In genomic region chr11:2002042-2002776, GRCh38 we compare ENCODE assay signal across 24 cellular contexts. TPM values are rescaled to one million over a fixed set of nuclear protein-coding genes. Genes with fewer than 3 reads are reported as not detected.
DNase-seq lines count a peak whose midpoint lies in the region; ATAC-seq, FAIRE-seq and TF ChIP-seq lines count a peak whose summit lies in the region.
"Had no signal": no experiment of that assay in that cellular context is flagged by ENCODE, and none has a peak within 500 bp of the region (broad histone marks: within the 10 kb centered on the region; RNA-seq: fewer than 3 reads in every experiment).

No MANE protein-coding gene starts in this region.

- H3K4me2 ChIP-seq in PC-3 (ENCODE audit: low read length), result no peak overlapping the region
- H3K4me2 ChIP-seq in endothelial cell of umbilical vein (ENCODE audit: insufficient read depth, low read length), result no peak overlapping the region

- intact Hi-C loops in PC-3 (cut with micrococcal nuclease) (no loop called here), endothelial cell of umbilical vein (cut with micrococcal nuclease) (no loop called here)

- no peaks in the 10 kb centered on the region for H3K9me2 ChIP-seq in PC-3 (replicated peaks; ENCODE audit: low read length)

- H2AFZ ChIP-seq in PC-3 (ENCODE audit: low read length) (no peak overlapping the region), endothelial cell of umbilical vein (ENCODE audit: low read depth, low read length) (no peak overlapping the region)

- H3K9me3 ChIP-seq in PC-3 (ENCODE audit: low read length) (no peaks in the 10 kb centered on the region), endothelial cell of umbilical vein (replicated peaks; ENCODE audit: control insufficient read depth, insufficient read depth, low read length) (no peaks in the 10 kb centered on the region)
- H3K9me3 ChIP-seq: adrenal gland, breast epithelium, suprapubic skin, uterus had no signal

- H3K9me3 Mint-ChIP-seq in activated naive CD8-positive, alpha-beta T cell treated with anti-CD3 and anti-CD28 coated beads, Interleukin-2, amount 10 ng/mL, durations not matched to agents 7 days and 5 days, result no peaks in the 10 kb centered on the region
- no peaks in the 10 kb centered on the region for H3K9me3 Mint-ChIP-seq in activated naive CD8-positive, alpha-beta T cell treated with anti-CD3 and anti-CD28 coated beads for 36 hours
- no peaks in the 10 kb centered on the region for H3K9me3 Mint-ChIP-seq in stimulated activated effector memory CD8-positive, alpha-beta T cell treated with anti-CD3 and anti-CD28 coated beads, Interleukin-12 subunit alpha, Interleukin-12 subunit beta, amount 100 ng/mL, for 72 hours
- H3K9me3 Mint-ChIP-seq: CD14-positive monocyte had no signal

- TF ChIP-seq POLR2A in endothelial cell of umbilical vein (IDR thresholded peaks at IDR 0.05; ENCODE audit: low read depth, low read length), result no peak

- CTCF ChIA-PET in PC-3 (lab: Charles Lee), result interaction anchor here (0.8 to 1.2 kb wide), 2 partner anchors 120 to 149 kb away, joined by 3 to 6 read pairs; no protein-coding TSS in a partner anchor
- CTCF ChIA-PET in endothelial cell of umbilical vein (lab: Charles Lee), result interaction anchor here (0.9 to 4.9 kb wide), 18 partner anchors 54 to 455 kb away, joined by 3 to 126 read pairs (median 6); partner anchors contain the start of genes MRPL23, SYT8 and TNNI2

- peak; percentile 43 for ATAC-seq in activated naive CD8-positive, alpha-beta T cell treated with anti-CD3 and anti-CD28 coated beads, Interleukin-2, amount 10 ng/mL, durations not matched to agents 7 days and 5 days (ENCODE audit: low read depth)
- ATAC-seq in PC-3 (peak; percentile 41), HG03442 (IDR thresholded peaks at IDR 0.05; ENCODE audit: unreplicated experiment) (no peak), GM21717 (IDR thresholded peaks at IDR 0.05; ENCODE audit: unreplicated experiment) (no peak)
- ATAC-seq in stimulated activated effector memory CD8-positive, alpha-beta T cell treated with anti-CD3 and anti-CD28 coated beads, Interleukin-12 subunit alpha, Interleukin-12 subunit beta, amount 100 ng/mL, for 72 hours, result peak; percentile 57

- no peaks in the 10 kb centered on the region for H3K9me1 ChIP-seq in endothelial cell of umbilical vein (replicated peaks; ENCODE audit: control insufficient read depth, extremely low read depth, insufficient read depth, low read length)

- H3K27ac ChIP-seq in PC-3 (ENCODE audit: low read length) (no peak overlapping the region), endothelial cell of umbilical vein (ENCODE audit: insufficient read depth, low read depth, low read length) (no peak overlapping the region)
- H3K27ac ChIP-seq: adrenal gland, breast epithelium, suprapubic skin, uterus had no signal

- H3K27me3 Mint-ChIP-seq in activated naive CD8-positive, alpha-beta T cell treated with anti-CD3 and anti-CD28 coated beads, Interleukin-2, amount 10 ng/mL, durations not matched to agents 7 days and 5 days, result no peaks in the 10 kb centered on the region
- no peaks in the 10 kb centered on the region for H3K27me3 Mint-ChIP-seq in activated naive CD8-positive, alpha-beta T cell treated with anti-CD3 and anti-CD28 coated beads for 36 hours

- BruUV-seq in PC-3 (replicated peaks; lab: Mats Ljungman, UMichigan), result no TSS peak
- BruUV-seq in endothelial cell of umbilical vein (replicated peaks; lab: Mats Ljungman, UMichigan), result no TSS peak

- no peak overlapping the region for H3K27ac Mint-ChIP-seq in activated naive CD8-positive, alpha-beta T cell treated with anti-CD3 and anti-CD28 coated beads, Interleukin-2, amount 10 ng/mL, durations not matched to agents 7 days and 5 days
- no peak overlapping the region for H3K27ac Mint-ChIP-seq in activated naive CD8-positive, alpha-beta T cell treated with anti-CD3 and anti-CD28 coated beads for 36 hours
- H3K27ac Mint-ChIP-seq in stimulated activated effector memory CD8-positive, alpha-beta T cell treated with anti-CD3 and anti-CD28 coated beads, Interleukin-12 subunit alpha, Interleukin-12 subunit beta, amount 100 ng/mL, for 72 hours, result no peak overlapping the region
- H3K27ac Mint-ChIP-seq: CD14-positive monocyte had no signal

- H3K36me3 Mint-ChIP-seq in activated naive CD8-positive, alpha-beta T cell treated with anti-CD3 and anti-CD28 coated beads, Interleukin-2, amount 10 ng/mL, durations not matched to agents 7 days and 5 days, result no peaks in the 10 kb centered on the region
- H3K36me3 Mint-ChIP-seq in activated naive CD8-positive, alpha-beta T cell treated with anti-CD3 and anti-CD28 coated beads for 36 hours, result no peaks in the 10 kb centered on the region
- no peaks in the 10 kb centered on the region for H3K36me3 Mint-ChIP-seq in stimulated activated effector memory CD8-positive, alpha-beta T cell treated with anti-CD3 and anti-CD28 coated beads, Interleukin-12 subunit alpha, Interleukin-12 subunit beta, amount 100 ng/mL, for 72 hours
- H3K36me3 Mint-ChIP-seq: CD14-positive monocyte had no signal

- dilution Hi-C loops in endothelial cell of umbilical vein (cut with MboI; ENCODE audit: extremely low pct_ligation_motif_present, low sequenced_read_pairs), result no loop called here

- H3K36me3 ChIP-seq in PC-3 (ENCODE audit: low read depth, low read length) (no peaks in the 10 kb centered on the region), endothelial cell of umbilical vein (ENCODE audit: control insufficient read depth in 2 of 2, extremely low read depth in 1 of 2, insufficient read depth in 2 of 2, low read length in 2 of 2) (no peaks in the 10 kb centered on the region)
- H3K36me3 ChIP-seq: adrenal gland, breast epithelium, suprapubic skin, uterus had no signal

- H3K27me3 ChIP-seq in PC-3 (ENCODE audit: low read length) (no peaks in the 10 kb centered on the region), endothelial cell of umbilical vein (ENCODE audit: control insufficient read depth in 2 of 2, insufficient read depth in 2 of 2, low read length in 2 of 2) (no peaks in the 10 kb centered on the region)
- H3K27me3 ChIP-seq: adrenal gland, breast epithelium, suprapubic skin, uterus had no signal

- H3F3A ChIP-seq in PC-3 (ENCODE audit: low read length, unreplicated experiment), result no peaks in the 10 kb centered on the region

- no peak for DNase-seq in activated naive CD8-positive, alpha-beta T cell treated with anti-CD3 and anti-CD28 coated beads, Interleukin-2, amount 10 ng/mL, durations not matched to agents 7 days and 5 days
- no peak for DNase-seq in activated naive CD8-positive, alpha-beta T cell treated with anti-CD3 and anti-CD28 coated beads for 36 hours
- DNase-seq in PC-3, result no peak
- DNase-seq in endothelial cell of umbilical vein (ENCODE audit: low read depth, low spot score), result no peak
- DNase-seq in stimulated activated effector memory CD8-positive, alpha-beta T cell treated with anti-CD3 and anti-CD28 coated beads, Interleukin-12 subunit alpha, Interleukin-12 subunit beta, amount 100 ng/mL, for 72 hours (ENCODE audit: low spot score in 2 of 2), result no peak
- DNase-seq in AG20443 (ENCODE audit: low spot score), result no peak
- DNase-seq: ACHN; activated CD4-positive, alpha-beta T cell treated with anti-CD3 and anti-CD28 coated beads for 1 hour; activated effector memory CD4-positive, alpha-beta T cell treated with Interleukin-2 at 50 U/mL for 16 hours; adrenal gland; cortex of kidney; glutamatergic neuron; NCI-H1048; NCI-H187; posterior cingulate gyrus; SW 1271; uterus had no signal

- H3K79me2 ChIP-seq in PC-3 (ENCODE audit: low read length) (no peaks in the 10 kb centered on the region), endothelial cell of umbilical vein (ENCODE audit: control insufficient read depth, insufficient read depth, low read length) (no peaks in the 10 kb centered on the region)

- H3K4me1 ChIP-seq in PC-3 (ENCODE audit: insufficient read depth, low read length) (no peaks in the 10 kb centered on the region), endothelial cell of umbilical vein (ENCODE audit: control insufficient read depth, extremely low read depth, insufficient read depth, low read length) (no peaks in the 10 kb centered on the region)
- H3K4me1 ChIP-seq: adrenal gland, breast epithelium, suprapubic skin, uterus had no signal

- no peak overlapping the region for H3K9ac ChIP-seq in PC-3 (ENCODE audit: low read length)
- H3K9ac ChIP-seq in endothelial cell of umbilical vein (replicated peaks; ENCODE audit: extremely low read depth, insufficient read depth, low read length), result no peak overlapping the region

- POLR2A ChIA-PET in activated naive CD8-positive, alpha-beta T cell treated with anti-CD3 and anti-CD28 coated beads, Interleukin-2, amount 10 ng/mL, durations not matched to agents 7 days and 5 days (lab: Charles Lee), result interaction anchor here (1.2 to 1.5 kb wide), 2 partner anchors 149 to 350 kb away, joined by 3 read pairs; no protein-coding TSS in a partner anchor
- POLR2A ChIA-PET in PC-3 (lab: Charles Lee; ENCODE audit: unreplicated experiment), result no interaction called here
- POLR2A ChIA-PET in endothelial cell of umbilical vein (lab: Charles Lee), result no interaction called here

- H3K4me3 ChIP-seq in PC-3 (ENCODE audit: low read length) (no peak overlapping the region), endothelial cell of umbilical vein (replicated peaks in 1 of 3; ENCODE audit: insufficient read depth in 1 of 3, low read depth in 1 of 3, low read length in 3 of 3) (no peak overlapping the region)
- H3K4me3 ChIP-seq: adrenal gland, breast epithelium, suprapubic skin, uterus had no signal

- no peaks in the 10 kb centered on the region for H3K4me1 Mint-ChIP-seq in activated naive CD8-positive, alpha-beta T cell treated with anti-CD3 and anti-CD28 coated beads, Interleukin-2, amount 10 ng/mL, durations not matched to agents 7 days and 5 days
- H3K4me1 Mint-ChIP-seq in activated naive CD8-positive, alpha-beta T cell treated with anti-CD3 and anti-CD28 coated beads for 36 hours, result no peaks in the 10 kb centered on the region
- no peaks in the 10 kb centered on the region for H3K4me1 Mint-ChIP-seq in stimulated activated effector memory CD8-positive, alpha-beta T cell treated with anti-CD3 and anti-CD28 coated beads, Interleukin-12 subunit alpha, Interleukin-12 subunit beta, amount 100 ng/mL, for 72 hours
- H3K4me1 Mint-ChIP-seq: CD14-positive monocyte had no signal

- no peak for TF ChIP-seq CTCF in PC-3 (conservative IDR thresholded peaks at IDR 0.05; ENCODE audit: low read depth, low read length)
- TF ChIP-seq CTCF in endothelial cell of umbilical vein (IDR thresholded peaks at IDR 0.05; ENCODE audit: extremely low read depth in 1 of 2, insufficient read depth in 1 of 2, low read depth in 1 of 2, low read length in 2 of 2), result no peak

- peak; percentile 37 for FAIRE-seq in endothelial cell of umbilical vein (lab: Jason Lieb, UNC)
- FAIRE-seq: G401.6 had no signal

- no peak overlapping the region for H3K4me3 Mint-ChIP-seq in activated naive CD8-positive, alpha-beta T cell treated with anti-CD3 and anti-CD28 coated beads, Interleukin-2, amount 10 ng/mL, durations not matched to agents 7 days and 5 days
- no peak overlapping the region for H3K4me3 Mint-ChIP-seq in activated naive CD8-positive, alpha-beta T cell treated with anti-CD3 and anti-CD28 coated beads for 36 hours
- no peak overlapping the region for H3K4me3 Mint-ChIP-seq in stimulated activated effector memory CD8-positive, alpha-beta T cell treated with anti-CD3 and anti-CD28 coated beads, Interleukin-12 subunit alpha, Interleukin-12 subunit beta, amount 100 ng/mL, for 72 hours
- H3K4me3 Mint-ChIP-seq: CD14-positive monocyte had no signal

- no peaks in the 10 kb centered on the region for H4K20me1 ChIP-seq in PC-3 (ENCODE audit: low read length)
- H4K20me1 ChIP-seq in endothelial cell of umbilical vein (replicated peaks; ENCODE audit: control insufficient read depth, extremely low read depth, insufficient read depth, low read length), result no peaks in the 10 kb centered on the region

RNA-seq across cellular contexts. Expression of gene H19, which starts 4.6 kb away (rescaled TPM):
- total RNA-seq in activated naive CD8-positive, alpha-beta T cell treated with anti-CD3 and anti-CD28 coated beads, Interleukin-2, amount 10 ng/mL, durations not matched to agents 7 days and 5 days, result not detected
- total RNA-seq in activated naive CD8-positive, alpha-beta T cell treated with anti-CD3 and anti-CD28 coated beads for 36 hours, result not detected
- total RNA-seq in PC-3 (2014; rRNA removed) (not detected in 2 replicates), endothelial cell of umbilical vein (0.37 and 3.2 TPM in 2 replicates)
- 0.21 and 0.68 TPM in 2 replicates for polyA plus RNA-seq in endothelial cell of umbilical vein
- 0.31 and 0.48 TPM in 2 replicates for polyA plus RNA-seq in endothelial cell of umbilical vein (2011; cell fraction: cytosol; rRNA removed)
- polyA plus RNA-seq in endothelial cell of umbilical vein (2011; cell fraction: nucleus; rRNA removed), result 0.21 and 0.56 TPM in 2 replicates
- not detected in 2 replicates for polyA plus RNA-seq in endothelial cell of umbilical vein (2012)
- polyA minus RNA-seq in endothelial cell of umbilical vein, result 6.2 and 9.1 TPM in 2 replicates
- polyA minus RNA-seq in endothelial cell of umbilical vein (2011; cell fraction: cytosol; rRNA and poly(A)+ RNA removed), result 23.7 TPM
- not detected in 2 replicates for polyA minus RNA-seq in endothelial cell of umbilical vein (2011; cell fraction: nucleus; rRNA and poly(A)+ RNA removed)
- polyA plus RNA-seq: CD14-positive monocyte, neural cell had no signal

RNA-seq across cellular contexts. Expression of gene MRPL23, which starts 55.1 kb away (rescaled TPM):
- total RNA-seq in activated naive CD8-positive, alpha-beta T cell treated with anti-CD3 and anti-CD28 coated beads, Interleukin-2, amount 10 ng/mL, durations not matched to agents 7 days and 5 days, result 10 to 100 TPM; 76.2 to 77.7 TPM
- 100 to 1,000 TPM; 148 to 151 TPM for total RNA-seq in activated naive CD8-positive, alpha-beta T cell treated with anti-CD3 and anti-CD28 coated beads for 36 hours
- total RNA-seq in PC-3 (2014; rRNA removed) (232 and 299 TPM in 2 replicates), endothelial cell of umbilical vein (72.7 and 81.6 TPM in 2 replicates)
- 206 and 222 TPM in 2 replicates for polyA plus RNA-seq in endothelial cell of umbilical vein
- 95.6 and 127 TPM in 2 replicates for polyA plus RNA-seq in endothelial cell of umbilical vein (2011; cell fraction: cytosol; rRNA removed)
- 46.7 and 62.2 TPM in 2 replicates for polyA plus RNA-seq in endothelial cell of umbilical vein (2011; cell fraction: nucleus; rRNA removed)
- polyA plus RNA-seq in endothelial cell of umbilical vein (2012), result 50.9 and 88.1 TPM in 2 replicates
- 32.1 and 44.2 TPM in 2 replicates for polyA minus RNA-seq in endothelial cell of umbilical vein
- 39.4 TPM for polyA minus RNA-seq in endothelial cell of umbilical vein (2011; cell fraction: cytosol; rRNA and poly(A)+ RNA removed)
- 10.5 and 15.1 TPM in 2 replicates for polyA minus RNA-seq in endothelial cell of umbilical vein (2011; cell fraction: nucleus; rRNA and poly(A)+ RNA removed)

Comparison
In these comparisons a context has a peak if more than half of its experiments do, and no peak if none do; other contexts are left out.
1. ATAC-seq: peak in activated naive CD8-positive, alpha-beta T cell treated with anti-CD3 and anti-CD28 coated beads, Interleukin-2, amount 10 ng/mL, durations not matched to agents 7 days and 5 days (single experiment), PC-3 (single experiment) and stimulated activated effector memory CD8-positive, alpha-beta T cell treated with anti-CD3 and anti-CD28 coated beads, Interleukin-12 subunit alpha, Interleukin-12 subunit beta, amount 100 ng/mL, for 72 hours (single experiment); none in HG03442 (single experiment) and GM21717 (single experiment).